In the genomic region with DNA sequence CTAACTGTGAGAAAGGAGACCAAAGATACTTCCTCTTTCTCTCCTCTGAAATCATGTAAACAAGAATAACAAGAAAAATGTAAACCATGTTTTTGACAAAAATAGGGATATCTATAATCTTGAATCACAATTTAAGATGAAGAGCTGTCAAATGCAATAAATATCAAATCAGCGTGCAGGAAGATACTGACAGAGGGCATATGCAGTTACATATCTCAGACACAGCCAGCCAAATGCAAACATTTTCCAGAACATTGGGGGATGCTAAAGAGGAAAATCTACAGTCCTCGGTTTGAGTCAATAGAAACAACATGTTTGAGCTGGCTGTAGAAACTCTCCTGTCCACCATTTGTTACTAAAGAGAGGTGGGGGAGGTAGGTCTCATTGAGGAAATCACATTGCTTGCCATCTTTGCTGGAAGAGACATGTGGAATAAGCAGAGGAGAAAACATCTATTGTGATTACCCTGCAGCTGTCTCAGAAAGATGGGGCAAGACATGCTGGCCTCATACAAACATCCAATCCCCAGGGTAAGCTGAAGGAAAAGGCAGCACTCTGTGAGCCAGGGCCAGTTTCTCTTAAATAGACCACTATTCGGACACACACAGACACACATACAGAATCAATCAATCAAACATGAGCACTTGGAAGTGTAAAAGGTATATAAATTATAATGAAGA, we compare ENCODE assay signal across 27 cellular contexts. TPM values are rescaled to one million over a fixed set of nuclear protein-coding genes. Genes with fewer than 3 reads are reported as not detected.
DNase-seq lines count a peak whose midpoint lies in the region; ATAC-seq, FAIRE-seq and TF ChIP-seq lines count a peak whose summit lies in the region.
"Had no signal": no experiment of that assay in that cellular context is flagged by ENCODE, and none has a peak within 500 bp of the region (broad histone marks: within the 10 kb centered on the region; RNA-seq: fewer than 3 reads in every experiment).

No MANE protein-coding gene starts in this region.

- no peak for FAIRE-seq in H1 (lab: Jason Lieb, UNC)
- FAIRE-seq: GM12891 had no signal

- no peak overlapping the region for H3T11ph ChIP-seq in H9 (ENCODE audit: low read length)

- H3K18ac ChIP-seq in H9 (ENCODE audit: insufficient read length, low read depth, low read length) = no peak overlapping the region
- H3K18ac ChIP-seq in H1 (ENCODE audit: extremely low read depth, low read length) = no peak overlapping the region

- DNase-seq in NCI-H446 treated with DMSO at 0.1 percent for 48 hours (lab: John Stamatoyannopoulos, UW) = peak; percentile 12
- no peak for DNase-seq in NCI-H446 (lab: John Stamatoyannopoulos, UW)
- DNase-seq in H9 = no peak
- DNase-seq in H1 (ENCODE audit: low read depth in 1 of 2, low spot score in 2 of 2) = no peak
- DNase-seq in smooth muscle cell (lab: John Stamatoyannopoulos, UW; ENCODE audit: unreplicated experiment) = no peak
- no peak for DNase-seq in NCI-H2227 treated with DMSO at 0.1 percent for 48 hours (lab: John Stamatoyannopoulos, UW)
- no peak for DNase-seq in activated T-cell treated with anti-CD3 and anti-CD28 coated beads, Interleukin-2, amount 50 U/mL, for 72 hours
- DNase-seq in NCI-H1092 (lab: John Stamatoyannopoulos, UW) = no peak
- DNase-seq: CD4-positive, CD25-positive, alpha-beta regulatory T cell; DMS79; EL; GF-D8; HCEC 1CT; IMR-90; KG1; MG63; NCI-H1694 treated with DMSO at 0.1 percent for 48 hours; NCI-H2081; NCI-H226; NCI-H524; NCI-H82; NK-92 treated with Interleukin-12 subunit alpha and Interleukin-12 subunit beta, amount 100 ng/mL, for 24 hours; PC-3; SW 1271 had no signal

- H4K20me1 ChIP-seq in H9 (ENCODE audit: control insufficient read depth, insufficient read depth, insufficient read length) (no peaks in the 10 kb centered on the region), H1 (replicated peaks in 1 of 2; ENCODE audit: control insufficient read depth in 1 of 2, insufficient read depth in 2 of 2, low read length in 2 of 2) (no peaks in the 10 kb centered on the region), smooth muscle cell (ENCODE audit: low read depth) (no peaks in the 10 kb centered on the region)
- H4K20me1 ChIP-seq: BLaER1 had no signal

- H2BK5ac ChIP-seq in H9 (ENCODE audit: insufficient read length, low read length) (no peak overlapping the region), H1 (ENCODE audit: low read depth, low read length) (no peak overlapping the region)

- H3K23ac ChIP-seq in H9 (ENCODE audit: insufficient read length, low read depth, low read length) (no peak overlapping the region), H1 (ENCODE audit: insufficient read length) (no peak overlapping the region)

- TF ChIP-seq RAD21 in H1 (IDR thresholded peaks at IDR 0.05 in 1 of 2, conservative IDR thresholded peaks at IDR 0.05 in 1 of 2; ENCODE audit: low read depth in 2 of 2, low read length in 2 of 2) = no peak

- H3K4me1 Mint-ChIP-seq in H9 = peaks cover 25 to 33% of the 10 kb centered on the region in 2 experiments
- no peaks in the 10 kb centered on the region for H3K4me1 Mint-ChIP-seq in activated T-cell treated with anti-CD3 and anti-CD28 coated beads, Interleukin-2, amount 50 U/mL, for 72 hours (ENCODE audit: low read depth)
- H3K4me1 Mint-ChIP-seq: CD4-positive, CD25-positive, alpha-beta regulatory T cell had no signal

- no peak overlapping the region for H3K4me3 Mint-ChIP-seq in H9
- no peak overlapping the region for H3K4me3 Mint-ChIP-seq in activated T-cell treated with anti-CD3 and anti-CD28 coated beads, Interleukin-2, amount 50 U/mL, for 72 hours
- H3K4me3 Mint-ChIP-seq: CD4-positive, CD25-positive, alpha-beta regulatory T cell; T-helper 1 cell treated with Interleukin-12 subunit alpha and Interleukin-12 subunit beta and Interleukin-4 antibody, amounts not matched to agents 30 μg/mL and 1 μg/mL, for 36 hours had no signal

- no peaks in the 10 kb centered on the region for H3K79me2 ChIP-seq in H9 (ENCODE audit: insufficient read depth, low read length)
- no peaks in the 10 kb centered on the region for H3K79me2 ChIP-seq in H1 (ENCODE audit: control insufficient read depth in 1 of 2, insufficient read depth in 2 of 2, low read length in 2 of 2)
- no peaks in the 10 kb centered on the region for H3K79me2 ChIP-seq in smooth muscle cell (ENCODE audit: low read depth)

- peaks cover 5 to 6% of the 10 kb centered on the region in 2 experiments; a peak in 4 of 5 replicates for H3K9me3 Mint-ChIP-seq in H9
- H3K9me3 Mint-ChIP-seq in activated T-cell treated with anti-CD3 and anti-CD28 coated beads, Interleukin-2, amount 50 U/mL, for 72 hours = peaks cover 0 to under 1% of the 10 kb centered on the region in 2 donors
- H3K9me3 Mint-ChIP-seq: T-helper 1 cell treated with Interleukin-12 subunit alpha and Interleukin-12 subunit beta and Interleukin-4 antibody, amounts not matched to agents 30 μg/mL and 1 μg/mL, for 36 hours had no signal

- H3K23me2 ChIP-seq in H9 (ENCODE audit: insufficient read length, low read depth, low read length, poor library complexity, severe bottlenecking) (no peaks in the 10 kb centered on the region), H1 (ENCODE audit: low read depth, low read length) (no peaks in the 10 kb centered on the region)

- no peak for ATAC-seq in activated T-cell treated with anti-CD3 and anti-CD28 coated beads, Interleukin-2, amount 50 U/mL, for 72 hours (replicated peaks in 1 of 2)
- ATAC-seq: PC-3 had no signal

- peak overlapping the region in 2 of 3 experiments; percentile 38 to 45; a peak in 2 of 7 replicates for H3K27ac Mint-ChIP-seq in H9
- no peak overlapping the region for H3K27ac Mint-ChIP-seq in activated T-cell treated with anti-CD3 and anti-CD28 coated beads, Interleukin-2, amount 50 U/mL, for 72 hours
- H3K27ac Mint-ChIP-seq: CD4-positive, CD25-positive, alpha-beta regulatory T cell; T-helper 1 cell treated with Interleukin-12 subunit alpha and Interleukin-12 subunit beta and Interleukin-4 antibody, amounts not matched to agents 30 μg/mL and 1 μg/mL, for 36 hours had no signal

- no peaks in the 10 kb centered on the region for H3K9me3 ChIP-seq in H9 (ENCODE audit: control insufficient read depth, low read depth, low read length)
- peaks cover 0 to 3% of the 10 kb centered on the region in 2 experiments; a peak in 1 of 4 replicates for H3K9me3 ChIP-seq in H1 (ENCODE audit: insufficient read depth in 2 of 2, low read depth in 1 of 2, low read length in 1 of 2)
- no peaks in the 10 kb centered on the region for H3K9me3 ChIP-seq in smooth muscle cell (replicated peaks; ENCODE audit: low read depth)
- H3K9me3 ChIP-seq: BLaER1, MG63 had no signal

- no peak overlapping the region for H2AK5ac ChIP-seq in H9 (ENCODE audit: insufficient read length, low read length)
- no peak overlapping the region for H2AK5ac ChIP-seq in H1 (ENCODE audit: low read depth, low read length)

- H3K14ac ChIP-seq in H9 (ENCODE audit: insufficient read depth, low read length) (no peak overlapping the region), H1 (ENCODE audit: insufficient read length) (no peak overlapping the region)

- no peak for TF ChIP-seq CTCF in H9 (conservative IDR thresholded peaks at IDR 0.05)
- no peak for TF ChIP-seq CTCF in H1 (IDR thresholded peaks at IDR 0.05; ENCODE audit: control extremely low read depth in 1 of 3, insufficient read depth in 1 of 3, low read depth in 1 of 3, low read length in 3 of 3)
- no peak for TF ChIP-seq CTCF in smooth muscle cell (IDR thresholded peaks at IDR 0.05; ENCODE audit: borderline replicate concordance, insufficient read depth, poor library complexity, severe bottlenecking)

- H3K4ac ChIP-seq in H9 (ENCODE audit: low read depth, low read length) (no peak overlapping the region), H1 (replicated peaks; ENCODE audit: insufficient read length, low read depth, low read length) (no peak overlapping the region)

- H3K4me2 ChIP-seq in H9 (ENCODE audit: insufficient read depth, insufficient read length, low read length) = no peak overlapping the region
- H3K4me2 ChIP-seq in H1 (ENCODE audit: insufficient read depth in 1 of 2, low read depth in 2 of 2, low read length in 2 of 2) = no peak overlapping the region
- H3K4me2 ChIP-seq in smooth muscle cell = no peak overlapping the region
- H3K4me2 ChIP-seq: BLaER1 had no signal

- POLR2A ChIA-PET in H1 (lab: Charles Lee; ENCODE audit: partially characterized antibody) = interaction anchor here (1.3 kb wide), 1 partner anchor 191 kb away, joined by 3 read pairs; no protein-coding TSS in a partner anchor

- H3F3A ChIP-seq in smooth muscle cell (ENCODE audit: low read depth) = no peaks in the 10 kb centered on the region

- CTCF ChIA-PET in H1 (lab: Charles Lee; ENCODE audit: partially characterized antibody) = interaction anchor here (1.2 kb wide), 1 partner anchor 8 kb away, joined by 3 read pairs; no protein-coding TSS in a partner anchor

- no peaks in the 10 kb centered on the region for H3K36me3 ChIP-seq in H1 (ENCODE audit: control insufficient read depth in 2 of 4, insufficient read depth in 4 of 4, low read length in 3 of 4)
- no peaks in the 10 kb centered on the region for H3K36me3 ChIP-seq in smooth muscle cell (ENCODE audit: low read depth)
- H3K36me3 ChIP-seq: BLaER1, MG63 had no signal

- H3K9ac ChIP-seq in H9 (ENCODE audit: extremely low read depth, insufficient read length, low read length) (no peak overlapping the region), H1 (replicated peaks in 1 of 4; ENCODE audit: extremely low read depth in 1 of 4, low read depth in 3 of 4, low read length in 3 of 4) (no peak overlapping the region), smooth muscle cell (ENCODE audit: low read depth) (no peak overlapping the region)
- H3K9ac ChIP-seq: BLaER1 had no signal

- H4K91ac ChIP-seq in H9 (ENCODE audit: insufficient read length, low read depth, low read length) (no peak overlapping the region), H1 (replicated peaks; ENCODE audit: insufficient read length, low read length) (no peak overlapping the region)

- H2AFZ ChIP-seq in H9 (ENCODE audit: low read length) (no peak overlapping the region), H1 (ENCODE audit: low read length) (0 out of 2 replicates have a peak overlapping the region, but pooled peaks have one; percentile 65), smooth muscle cell (ENCODE audit: low read depth) (peak overlapping the region; percentile 17)

- H3K56ac ChIP-seq in H9 (ENCODE audit: insufficient read length, low read depth, low read length) (no peak overlapping the region), H1 (replicated peaks; ENCODE audit: insufficient read length, low read depth, low read length) (no peak overlapping the region)

- no CpG with 5 or more reads among the region's 3 CpGs for WGBS in H9 (ENCODE audit: extremely low coverage, insufficient read length, low lambda C conversion rate)
- WGBS in H1 (ENCODE audit: extremely low coverage in 1 of 2, insufficient coverage in 1 of 2, insufficient read length in 1 of 2, insufficient replicate concordance in 2 of 2, low coverage in 1 of 2, low lambda C conversion rate in 2 of 2, missing lambda C conversion rate in 1 of 2), 2 experiments = 80% methylated on average over 3 of the region's 3 CpGs; no CpG with 5 or more reads in 1 of the 2 experiments
- 73% methylated on average over 3 of the region's 3 CpGs for WGBS in smooth muscle cell (ENCODE audit: low lambda C conversion rate)

- no peaks in the 10 kb centered on the region for H3K27me3 Mint-ChIP-seq in H9 (ENCODE audit: low read depth)
- no peaks in the 10 kb centered on the region for H3K27me3 Mint-ChIP-seq in activated T-cell treated with anti-CD3 and anti-CD28 coated beads, Interleukin-2, amount 50 U/mL, for 72 hours (ENCODE audit: low read depth)
- H3K27me3 Mint-ChIP-seq: CD4-positive, CD25-positive, alpha-beta regulatory T cell had no signal

- H4K8ac ChIP-seq in H9 (replicated peaks; ENCODE audit: insufficient read length, low read depth, low read length) = no peak overlapping the region
- no peak overlapping the region for H4K8ac ChIP-seq in H1 (ENCODE audit: extremely low read depth, insufficient read depth, low read length)

- H2BK120ac ChIP-seq in H9 (ENCODE audit: low read depth, low read length, poor library complexity, severe bottlenecking) = no peak overlapping the region
- no peak overlapping the region for H2BK120ac ChIP-seq in H1 (replicated peaks; ENCODE audit: low read depth, low read length)

- H3K27me3 ChIP-seq in H9 (ENCODE audit: insufficient read depth, low read length) = no peaks in the 10 kb centered on the region
- H3K27me3 ChIP-seq in H1 (replicated peaks in 1 of 4; ENCODE audit: control insufficient read depth in 3 of 4, extremely low read depth in 1 of 4, insufficient read depth in 3 of 4, low read length in 3 of 4) = no peaks in the 10 kb centered on the region
- no peaks in the 10 kb centered on the region for H3K27me3 ChIP-seq in smooth muscle cell (ENCODE audit: low read depth)
- H3K27me3 ChIP-seq: BLaER1, MG63 had no signal

- H4K5ac ChIP-seq in H9 (ENCODE audit: insufficient read length, low read depth, low read length) (no peak overlapping the region), H1 (ENCODE audit: insufficient read length, low read depth, low read length) (no peak overlapping the region)

- no peak overlapping the region for H3K4me3 ChIP-seq in H1 (ENCODE audit: extremely low read depth in 1 of 4, insufficient read depth in 2 of 4, low read depth in 3 of 4, low read length in 4 of 4)
- no peak overlapping the region for H3K4me3 ChIP-seq in smooth muscle cell
- H3K4me3 ChIP-seq: BLaER1, MG63 had no signal

- no peak for TF ChIP-seq EP300 in H1 (IDR thresholded peaks at IDR 0.05; ENCODE audit: borderline replicate concordance in 1 of 2, low read depth in 2 of 2, low read length in 2 of 2)

- H3K4me1 ChIP-seq in H9 (ENCODE audit: insufficient read depth, low read length) (no peaks in the 10 kb centered on the region; the same call in 1 of the 2 replicates), H1 (replicated peaks in 1 of 4; ENCODE audit: control insufficient read depth in 3 of 4, insufficient read depth in 4 of 4, low read length in 3 of 4) (peaks cover 0 to 7% (median 4%) of the 10 kb centered on the region in 4 experiments; a peak in 3 of 7 replicates), smooth muscle cell (ENCODE audit: low read depth) (peaks cover 8% of the 10 kb centered on the region)
- H3K4me1 ChIP-seq: BLaER1 had no signal

- H3K27ac ChIP-seq in H9 (ENCODE audit: insufficient read length, low read depth, low read length) = no peak overlapping the region
- H3K27ac ChIP-seq in H1 (ENCODE audit: low read depth, low read length) = no peak overlapping the region
- H3K27ac ChIP-seq in smooth muscle cell (ENCODE audit: low read depth) = no peak overlapping the region
- H3K27ac ChIP-seq: BLaER1 had no signal

- H3K79me1 ChIP-seq in H9 (ENCODE audit: insufficient read depth, low read depth, low read length, poor library complexity, severe bottlenecking) = no peaks in the 10 kb centered on the region
- no peaks in the 10 kb centered on the region for H3K79me1 ChIP-seq in H1 (ENCODE audit: low read depth, low read length)

- no peak for TF ChIP-seq POLR2A in H1 (IDR thresholded peaks at IDR 0.05; ENCODE audit: control extremely low read depth in 1 of 2, low read depth in 2 of 2, low read length in 2 of 2)

- H3K36me3 Mint-ChIP-seq in H9 (ENCODE audit: insufficient read depth in 1 of 3, low read depth in 3 of 3) = peaks cover 0 to 10% (median 6%) of the 10 kb centered on the region in 3 experiments; a peak in 5 of 7 replicates
- H3K36me3 Mint-ChIP-seq in activated T-cell treated with anti-CD3 and anti-CD28 coated beads, Interleukin-2, amount 50 U/mL, for 72 hours (ENCODE audit: insufficient read depth in 2 of 2) = no peaks in the 10 kb centered on the region
- H3K36me3 Mint-ChIP-seq: CD4-positive, CD25-positive, alpha-beta regulatory T cell had no signal

- no peak overlapping the region for H2BK12ac ChIP-seq in H9 (ENCODE audit: insufficient read length, low read depth, low read length)
- H2BK12ac ChIP-seq in H1 (ENCODE audit: low read depth, low read length) = no peak overlapping the region

- H2BK20ac ChIP-seq in H9 (ENCODE audit: low read depth, low read length, poor library complexity, severe bottlenecking) (no peak overlapping the region), H1 (ENCODE audit: low read length) (no peak overlapping the region; the same call in 1 of the 2 replicates)

- H2BK15ac ChIP-seq in H9 (ENCODE audit: low read depth, low read length) (no peak overlapping the region), H1 (ENCODE audit: low read length) (no peak overlapping the region)

RNA-seq across cellular contexts. Expression of a gene that starts 43.5 kb away (rescaled TPM):
- 5.4 and 6.5 TPM in 2 replicates for total RNA-seq in H9 (2021)
- 21.0 and 21.8 TPM in 2 replicates for total RNA-seq in H1 (2021; fragmentation: NEBNext Ultra II Directional; extraction: Animal tissue kit (Norgen Biotek cat#: 25700))
- polyA plus RNA-seq in H1 (2011; rRNA removed) = 4.0 and 7.2 TPM in 2 replicates
- 7.0 TPM for polyA plus RNA-seq in H1 (2011; cell fraction: cytosol; rRNA removed)
- 6.8 TPM for polyA plus RNA-seq in H1 (2011; cell fraction: nucleus; rRNA removed)
- polyA plus RNA-seq in H1 (2012, experiment 1 of 2) = 9.6 to 14.2 TPM (median 11.2 TPM) in 4 replicates
- 0.51 TPM for polyA plus RNA-seq in H1 (2012, experiment 2 of 2)
- polyA plus RNA-seq in H1 (2013, experiment 1 of 2) = 12.9 TPM
- polyA plus RNA-seq in H1 (2013, experiment 2 of 2) = 11.8 TPM
- 21.9 and 38.4 TPM in 2 replicates for polyA minus RNA-seq in H1 (2011; rRNA and poly(A)+ RNA removed)
- 10.8 TPM for polyA minus RNA-seq in H1 (2011; cell fraction: cytosol; rRNA and poly(A)+ RNA removed)
- polyA minus RNA-seq in H1 (2011; cell fraction: nucleus; rRNA and poly(A)+ RNA removed) = 26.0 TPM
- total RNA-seq in smooth muscle cell = 0.94 and 1.2 TPM in 2 replicates
- polyA plus RNA-seq in smooth muscle cell = 0.37 and 0.58 TPM in 2 replicates
- not detected for total RNA-seq in activated T-cell treated with anti-CD3 and anti-CD28 coated beads, Interleukin-2, amount 50 U/mL, for 72 hours
- total RNA-seq: CD4-positive, CD25-positive, alpha-beta regulatory T cell; PC-3 had no signal
- polyA plus RNA-seq: CD4-positive, CD25-positive, alpha-beta regulatory T cell had no signal
